19 cellular contexts compared by ENCODE assay signal in the genomic region with DNA sequence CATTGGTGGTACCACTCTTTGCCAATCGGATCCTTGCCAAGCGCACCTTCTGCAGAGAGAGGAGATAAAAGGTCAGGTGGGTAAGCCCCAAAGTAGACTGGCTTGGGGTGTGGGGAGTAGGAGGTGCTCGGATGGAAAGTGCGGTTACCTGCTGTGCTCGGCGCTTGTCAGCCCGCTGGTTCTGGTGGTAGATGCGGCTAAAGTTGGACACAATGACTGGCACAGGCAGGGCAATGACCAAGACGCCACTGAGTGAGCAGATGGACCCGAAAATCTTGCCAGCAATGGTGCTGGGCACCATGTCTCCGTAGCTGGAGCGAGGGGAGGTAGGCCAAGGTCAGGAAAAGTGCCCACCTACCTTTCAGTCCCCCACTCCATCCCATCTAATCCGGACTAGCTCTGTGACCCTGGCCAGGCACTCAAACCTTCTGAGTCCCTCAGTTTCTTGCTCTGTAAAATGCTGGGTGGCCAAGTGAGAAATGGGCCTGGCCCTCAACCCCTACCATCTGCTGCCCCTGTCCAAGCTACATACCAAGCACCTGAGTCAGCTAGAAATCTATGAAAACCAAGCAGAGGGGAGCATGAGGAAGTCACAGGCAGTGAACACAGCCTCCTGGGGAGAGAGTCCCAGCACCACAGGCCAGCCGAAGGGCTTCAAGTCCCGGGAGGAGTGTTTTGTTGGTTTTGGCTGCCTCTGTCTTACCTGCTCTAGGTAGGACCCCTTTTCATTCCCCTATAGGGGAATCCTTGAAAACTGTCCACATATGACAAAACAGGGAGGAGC. TPM values are rescaled to one million over a fixed set of nuclear protein-coding genes. Genes with fewer than 3 reads are reported as not detected.
A peak's percentile ranks its signal among the peaks of the same experiment; 100 is the strongest.
DNase-seq lines count a peak whose midpoint lies in the region; ATAC-seq and TF ChIP-seq lines count a peak whose summit lies in the region.
"Had no signal": no experiment of that assay in that cellular context is flagged by ENCODE, and none has a peak within 500 bp of the region (broad histone marks: within the 10 kb centered on the region; RNA-seq: fewer than 3 reads in every experiment).

No MANE protein-coding gene starts in this region.

- intact Hi-C loops in activated CD4-positive, alpha-beta T cell treated with anti-CD3 and anti-CD28 coated beads, Interleukin-2, amount 10 ng/mL, durations not matched to agents 24 days and 14 days (cut with micrococcal nuclease): no loop called here

- no peak for TF ChIP-seq EP300 in Ishikawa (IDR thresholded peaks at IDR 0.05; ENCODE audit: borderline replicate concordance)

- H3K36me3 Mint-ChIP-seq in mesothelial cell of epicardium: peaks cover 6% of the 10 kb centered on the region
- H3K36me3 Mint-ChIP-seq in activated CD4-positive, alpha-beta T cell treated with anti-CD3 and anti-CD28 coated beads, Interleukin-2, amount 10 ng/mL, durations not matched to agents 24 days and 14 days (ENCODE audit: low read depth): peaks cover 5% of the 10 kb centered on the region

- no peaks in the 10 kb centered on the region for H3K27me3 Mint-ChIP-seq in mesothelial cell of epicardium (ENCODE audit: low read depth)
- no peaks in the 10 kb centered on the region for H3K27me3 Mint-ChIP-seq in activated CD4-positive, alpha-beta T cell treated with anti-CD3 and anti-CD28 coated beads, Interleukin-2, amount 10 ng/mL, durations not matched to agents 24 days and 14 days
- H3K27me3 Mint-ChIP-seq: B cell; naive thymus-derived CD4-positive, alpha-beta T cell; stimulated activated naive CD8-positive, alpha-beta T cell treated with anti-CD3 and anti-CD28 coated beads, Interleukin-15, amount 100 ng/mL, for 72 hours had no signal

- ATAC-seq in GM18870 (IDR thresholded peaks at IDR 0.05; ENCODE audit: unreplicated experiment): no peak
- ATAC-seq: activated CD4-positive, CD25-positive, alpha-beta regulatory T cell treated with anti-CD3 and anti-CD28 coated beads, Interleukin-2, amount 50 U/mL, for 24 hours; naive thymus-derived CD4-positive, alpha-beta T cell; stimulated activated naive CD8-positive, alpha-beta T cell treated with anti-CD3 and anti-CD28 coated beads, Interleukin-15, amount 100 ng/mL, for 72 hours had no signal

- TF ChIP-seq RAD21 in Ishikawa (IDR thresholded peaks at IDR 0.05; ENCODE audit: low read depth): no peak

- H3K9me3 Mint-ChIP-seq in mesothelial cell of epicardium: peaks cover 7% of the 10 kb centered on the region
- H3K9me3 Mint-ChIP-seq in activated CD4-positive, alpha-beta T cell treated with anti-CD3 and anti-CD28 coated beads, Interleukin-2, amount 10 ng/mL, durations not matched to agents 24 days and 14 days: no peaks in the 10 kb centered on the region
- H3K9me3 Mint-ChIP-seq: stimulated activated naive CD8-positive, alpha-beta T cell treated with anti-CD3 and anti-CD28 coated beads, Interleukin-15, amount 100 ng/mL, for 72 hours; T-helper 1 cell treated with Interleukin-12 subunit alpha and Interleukin-12 subunit beta and Interleukin-4 antibody, amounts not matched to agents 30 μg/mL and 1 μg/mL, for 36 hours had no signal

- DNase-seq in Caki2 (ENCODE audit: low read depth): peak; percentile 25
- peak; percentile 26 for DNase-seq in cardiac fibroblast (ENCODE audit: low read depth in 2 of 2)
- no peak for DNase-seq in mesothelial cell of epicardium (ENCODE audit: low spot score in 2 of 2, unreplicated experiment in 2 of 2)
- no peak for DNase-seq in activated CD4-positive, alpha-beta T cell treated with anti-CD3 and anti-CD28 coated beads, Interleukin-2, amount 10 ng/mL, durations not matched to agents 24 days and 14 days
- no peak for DNase-seq in NCI-H2107 treated with DMSO at 0.1 percent for 48 hours (lab: John Stamatoyannopoulos, UW; ENCODE audit: unreplicated experiment)
- no peak for DNase-seq in SW 1271 (lab: John Stamatoyannopoulos, UW)
- DNase-seq: activated CD8-positive, alpha-beta memory T cell treated with anti-CD3 and anti-CD28 coated beads, Interleukin-2, amount 50 U/mL, for 48 hours; GOT3; MV-4-11; naive thymus-derived CD4-positive, alpha-beta T cell; NCI-H2029 treated with DMSO at 0.1 percent for 48 hours; Peyer's patch; stimulated activated CD4-positive, alpha-beta T cell treated with anti-CD3 and anti-CD28 coated beads, Interleukin-12 subunit alpha, Interleukin-12 subunit beta, amount 100 ng/mL, for 4 hours; stimulated activated naive CD8-positive, alpha-beta T cell treated with anti-CD3 and anti-CD28 coated beads, Interleukin-15, amount 100 ng/mL, for 72 hours had no signal

- in situ Hi-C loops in Caki2 (cut with HindIII; ENCODE audit: low pct_unique_long_range_greater_than_20kb, low sequenced_read_pairs): no loop called here

- TF ChIP-seq CTCF in cardiac fibroblast (IDR thresholded peaks at IDR 0.05; ENCODE audit: low read depth, low read length) (no peak), mesothelial cell of epicardium (IDR thresholded peaks at IDR 0.05; ENCODE audit: unreplicated experiment) (no peak)

- H3K4me3 ChIP-seq in cardiac fibroblast (replicated peaks in 1 of 2; ENCODE audit: low read depth in 2 of 2, low read length in 2 of 2): no peak overlapping the region
- H3K4me3 ChIP-seq: Peyer's patch had no signal

- H3K4me3 Mint-ChIP-seq in mesothelial cell of epicardium: no peak overlapping the region
- no peak overlapping the region for H3K4me3 Mint-ChIP-seq in activated CD4-positive, alpha-beta T cell treated with anti-CD3 and anti-CD28 coated beads, Interleukin-2, amount 10 ng/mL, durations not matched to agents 24 days and 14 days
- H3K4me3 Mint-ChIP-seq: B cell; naive thymus-derived CD4-positive, alpha-beta T cell; stimulated activated naive CD8-positive, alpha-beta T cell treated with anti-CD3 and anti-CD28 coated beads, Interleukin-15, amount 100 ng/mL, for 72 hours; T-helper 1 cell treated with Interleukin-12 subunit alpha and Interleukin-12 subunit beta and Interleukin-4 antibody, amounts not matched to agents 30 μg/mL and 1 μg/mL, for 36 hours had no signal

- H3K4me1 Mint-ChIP-seq in mesothelial cell of epicardium: peaks cover 7% of the 10 kb centered on the region
- H3K4me1 Mint-ChIP-seq in activated CD4-positive, alpha-beta T cell treated with anti-CD3 and anti-CD28 coated beads, Interleukin-2, amount 10 ng/mL, durations not matched to agents 24 days and 14 days: no peaks in the 10 kb centered on the region

- H3K27ac Mint-ChIP-seq in mesothelial cell of epicardium: peak overlapping the region; percentile 26
- H3K27ac Mint-ChIP-seq in activated CD4-positive, alpha-beta T cell treated with anti-CD3 and anti-CD28 coated beads, Interleukin-2, amount 10 ng/mL, durations not matched to agents 24 days and 14 days: no peak overlapping the region
- H3K27ac Mint-ChIP-seq: B cell; naive thymus-derived CD4-positive, alpha-beta T cell; stimulated activated naive CD8-positive, alpha-beta T cell treated with anti-CD3 and anti-CD28 coated beads, Interleukin-15, amount 100 ng/mL, for 72 hours; T-helper 1 cell treated with Interleukin-12 subunit alpha and Interleukin-12 subunit beta and Interleukin-4 antibody, amounts not matched to agents 30 μg/mL and 1 μg/mL, for 36 hours had no signal

TF ChIP-seq in Ishikawa, 13 proteins besides CTCF, POLR2A, EP300 and RAD21:
- TF ChIP-seq TEAD4 (IDR thresholded peaks at IDR 0.05) (0 out of 2 replicates have a peak, but pooled peaks have one; percentile 14), CREB1 (IDR thresholded peaks at IDR 0.05; ENCODE audit: low read depth) (no peak)
TF ChIP-seq in Ishikawa: peak in this region for 1.

RNA-seq across cellular contexts. Expression of gene KCND1, which starts 4.7 kb away (rescaled TPM):
- 0.24 TPM in 1 of 2 replicates, not detected in the other for total RNA-seq in Caki2 (2014; rRNA removed; shearing (Covaris generic); ENCODE audit: low replicate concordance)
- 5.1 to 6.1 TPM (median 5.6 TPM) in 3 replicates for total RNA-seq in mesothelial cell of epicardium
- 2.5 and 3.5 TPM in 2 replicates for total RNA-seq in activated CD4-positive, alpha-beta T cell treated with anti-CD3 and anti-CD28 coated beads, Interleukin-2, amount 10 ng/mL, durations not matched to agents 24 days and 14 days

RNA-seq across cellular contexts. Expression of gene OTUD5, which starts 9.6 kb away (rescaled TPM):
- 46.2 and 48.7 TPM in 2 replicates for total RNA-seq in Caki2 (2014; rRNA removed; shearing (Covaris generic); ENCODE audit: low replicate concordance)
- 64.4 to 66.0 TPM (median 64.5 TPM) in 3 replicates for total RNA-seq in mesothelial cell of epicardium
- total RNA-seq in activated CD4-positive, alpha-beta T cell treated with anti-CD3 and anti-CD28 coated beads, Interleukin-2, amount 10 ng/mL, durations not matched to agents 24 days and 14 days: 76.2 and 76.7 TPM in 2 replicates

RNA-seq across cellular contexts. Expression of gene GRIPAP1, which starts 35.1 kb away (rescaled TPM):
- total RNA-seq in Caki2 (2014; rRNA removed; shearing (Covaris generic); ENCODE audit: low replicate concordance): 17.2 and 17.8 TPM in 2 replicates
- total RNA-seq in mesothelial cell of epicardium: 64.4 to 69.7 TPM (median 68.4 TPM) in 3 replicates
- total RNA-seq in activated CD4-positive, alpha-beta T cell treated with anti-CD3 and anti-CD28 coated beads, Interleukin-2, amount 10 ng/mL, durations not matched to agents 24 days and 14 days: 85.7 and 87.3 TPM in 2 replicates

RNA-seq across cellular contexts. Expression of gene PIM2, which starts 48.2 kb away (rescaled TPM):
- 17.8 and 27.2 TPM in 2 replicates for total RNA-seq in Caki2 (2014; rRNA removed; shearing (Covaris generic); ENCODE audit: low replicate concordance)
- total RNA-seq in mesothelial cell of epicardium: 9.3 to 10.3 TPM (median 9.7 TPM) in 3 replicates
- total RNA-seq in activated CD4-positive, alpha-beta T cell treated with anti-CD3 and anti-CD28 coated beads, Interleukin-2, amount 10 ng/mL, durations not matched to agents 24 days and 14 days: 391 and 394 TPM in 2 replicates

RNA-seq across cellular contexts. Expression of gene SLC35A2, which starts 55.5 kb away (rescaled TPM):
- 13.8 and 33.1 TPM in 2 replicates for total RNA-seq in Caki2 (2014; rRNA removed; shearing (Covaris generic); ENCODE audit: low replicate concordance)
- 42.2 to 45.9 TPM (median 43.8 TPM) in 3 replicates for total RNA-seq in mesothelial cell of epicardium
- total RNA-seq in activated CD4-positive, alpha-beta T cell treated with anti-CD3 and anti-CD28 coated beads, Interleukin-2, amount 10 ng/mL, durations not matched to agents 24 days and 14 days: 19.5 and 22.8 TPM in 2 replicates

Comparison
In these comparisons a context has a peak if more than half of its experiments do, and no peak if none do; other contexts are left out.
1. DNase-seq: peak in Caki2 (single experiment) and cardiac fibroblast (2 of 2); none in mesothelial cell of epicardium (0 of 2), activated CD4-positive, alpha-beta T cell treated with anti-CD3 and anti-CD28 coated beads, Interleukin-2, amount 10 ng/mL, durations not matched to agents 24 days and 14 days (single experiment), NCI-H2107 treated with DMSO at 0.1 percent for 48 hours (single experiment) and SW 1271 (0 of 2).